8 cellular contexts compared by ENCODE assay signal in the genomic region with DNA sequence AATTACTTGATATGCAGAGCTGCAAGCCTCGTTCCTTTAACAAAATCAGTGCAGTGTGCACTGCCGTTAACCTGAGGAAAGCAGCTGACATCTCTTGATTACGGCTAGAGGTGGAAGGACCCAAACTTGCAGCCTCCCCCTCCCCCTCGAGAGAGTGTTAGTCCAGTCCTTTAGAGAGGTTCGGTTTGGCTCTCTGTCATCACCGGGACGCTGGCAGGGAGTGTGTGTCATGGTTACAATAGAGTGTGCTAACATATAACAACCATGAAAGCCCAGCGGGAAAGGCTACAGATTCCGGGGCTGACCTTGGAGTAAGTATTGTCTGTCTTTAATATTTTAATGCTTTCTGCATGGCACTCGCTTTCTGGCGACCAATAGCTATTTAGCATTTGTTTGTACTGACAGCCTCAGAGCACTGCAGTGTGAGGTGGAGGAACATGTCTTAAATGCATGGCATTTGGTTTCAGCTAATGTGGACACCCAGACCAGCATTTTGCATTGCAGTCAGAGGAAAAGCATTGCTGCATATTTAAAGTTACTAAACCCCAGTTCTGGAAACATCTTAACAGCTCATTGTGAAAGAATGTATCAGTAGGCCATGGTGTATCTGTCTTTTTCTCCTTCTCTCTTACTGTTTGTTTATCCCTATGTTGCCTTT.
DNase-seq lines count a peak whose midpoint lies in the region; ATAC-seq and TF ChIP-seq lines count a peak whose summit lies in the region.

No MANE protein-coding gene starts in this region.

- peak overlapping the region; percentile 17 to 58 for H3K4me3 ChIP-seq in mucosa of rectum (ENCODE audit: low read length in 2 of 2)
- H3K4me3 ChIP-seq in uterus: peak overlapping the region; percentile 27 to 34

- H3K27ac ChIP-seq in mucosa of rectum (ENCODE audit: low read depth in 2 of 2, low read length in 2 of 2): peak overlapping the region; percentile 0 to 20
- H3K27ac ChIP-seq in uterus: peak overlapping the region; percentile 63 to 75

- TF ChIP-seq POLR2A in uterus (IDR thresholded peaks at IDR 0.05) (no peak), GM18505 (IDR thresholded peaks at IDR 0.05; ENCODE audit: borderline replicate concordance, extremely low read depth, insufficient read depth, insufficient read length) (no peak)

- peak overlapping the region in 1 of 2 donors; percentile 38 for H3K9ac ChIP-seq in mucosa of rectum (ENCODE audit: low read depth in 1 of 2, low read length in 2 of 2)

- ATAC-seq in esophagus mucosa (peak; percentile 78), GM18505 (IDR thresholded peaks at IDR 0.05; ENCODE audit: unreplicated experiment) (no peak), GM18517 (IDR thresholded peaks at IDR 0.05; ENCODE audit: unreplicated experiment) (no peak)

- DNase-seq in NCI-H2107 treated with DMSO at 0.1 percent for 48 hours (lab: John Stamatoyannopoulos, UW; ENCODE audit: unreplicated experiment): peak; percentile 15
- no peak for DNase-seq in NCI-H2107 (lab: John Stamatoyannopoulos, UW)
- DNase-seq in uterus: peak; percentile 29 to 42
- DNase-seq in AML-193 (lab: John Stamatoyannopoulos, UW): no peak

- peaks cover 4 to 5% of the 10 kb centered on the region in 2 donors for H3K4me1 ChIP-seq in mucosa of rectum (ENCODE audit: control insufficient read depth in 2 of 2, insufficient read depth in 2 of 2, low read length in 2 of 2)
- H3K4me1 ChIP-seq in uterus: peaks cover 0 to 5% of the 10 kb centered on the region in 2 donors

- intact Hi-C loops in uterus (cut with DNase I; ENCODE audit: low total_unique reads): no loop called here

- no peaks in the 10 kb centered on the region for H3K9me3 ChIP-seq in mucosa of rectum (ENCODE audit: control insufficient read depth in 2 of 2, low read length in 2 of 2)
- H3K9me3 ChIP-seq in uterus: no peaks in the 10 kb centered on the region

- no peaks in the 10 kb centered on the region for H3K36me3 ChIP-seq in mucosa of rectum (ENCODE audit: control insufficient read depth in 2 of 2, insufficient read depth in 2 of 2, low read length in 2 of 2)
- H3K36me3 ChIP-seq in uterus: no peaks in the 10 kb centered on the region

- H3K27me3 ChIP-seq in mucosa of rectum (ENCODE audit: control insufficient read depth in 2 of 2, insufficient read depth in 2 of 2, low read length in 2 of 2) (no peaks in the 10 kb centered on the region), uterus (no peaks in the 10 kb centered on the region)

- TF ChIP-seq CTCF in uterus (IDR thresholded peaks at IDR 0.05): no peak

Comparison
In these comparisons a context has a peak if more than half of its experiments do, and no peak if none do; other contexts are left out.
1. DNase-seq: peak in NCI-H2107 treated with DMSO at 0.1 percent for 48 hours (single experiment) and uterus (2 of 2); none in NCI-H2107 (single experiment) and AML-193 (0 of 2).